37 cellular contexts compared by ENCODE assay signal in the genomic region with DNA sequence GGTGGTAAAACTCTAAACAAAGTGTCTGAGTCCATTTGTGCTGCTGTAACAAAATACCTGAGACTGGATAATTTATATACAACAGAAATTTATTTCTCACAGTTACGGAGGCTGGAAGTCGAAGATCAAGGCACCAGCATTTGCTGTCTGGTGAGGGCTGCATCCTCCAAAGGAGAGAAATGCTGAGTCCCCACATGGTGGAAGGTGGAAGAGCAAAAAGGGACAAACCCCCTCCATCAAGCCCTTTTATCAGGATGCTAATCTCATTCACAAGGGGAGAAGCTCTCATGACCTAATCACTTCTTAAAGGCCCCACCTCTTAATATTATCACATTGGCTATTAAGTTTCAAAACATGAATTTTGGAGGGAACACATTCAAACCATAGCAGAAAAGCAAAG.
"Had no signal": no experiment of that assay in that cellular context is flagged by ENCODE, and none has a peak within 500 bp of the region (broad histone marks: within the 10 kb centered on the region; RNA-seq: fewer than 3 reads in every experiment).

No MANE protein-coding gene starts in this region.

- H3K4me1 Mint-ChIP-seq: activated CD4-positive, alpha-beta memory T cell treated with anti-CD3 and anti-CD28 coated beads, Interleukin-2, amount 10 ng/mL, durations not matched to agents 7 days and 5 days; activated T-helper 17 cell treated with anti-CD3 and anti-CD28 coated beads, Interleukin-2, amount 50 U/mL, for 72 hours; IgD-negative memory B cell; T-cell had no signal

- H3K27me3 Mint-ChIP-seq: activated CD4-positive, alpha-beta memory T cell treated with anti-CD3 and anti-CD28 coated beads, Interleukin-2, amount 10 ng/mL, durations not matched to agents 7 days and 5 days; activated CD8-positive, alpha-beta memory T cell treated with anti-CD3 and anti-CD28 coated beads, Interleukin-2, amount 10 ng/mL, durations not matched to agents 7 days and 5 days; activated T-helper 17 cell treated with anti-CD3 and anti-CD28 coated beads, Interleukin-2, amount 50 U/mL, for 72 hours; IgD-negative memory B cell; T-cell had no signal

- H3K9me3 ChIP-seq: adrenal gland, body of pancreas, breast epithelium, Peyer's patch, SJSA1, SK-N-SH had no signal

- H3K27me3 ChIP-seq: adrenal gland, body of pancreas, breast epithelium, Peyer's patch, SJSA1 had no signal

- H3K27ac ChIP-seq: adrenal gland, body of pancreas, breast epithelium, KMS-11, Peyer's patch, SJSA1, VCaP had no signal

- H3K9me3 Mint-ChIP-seq: activated CD4-positive, alpha-beta memory T cell treated with anti-CD3 and anti-CD28 coated beads, Interleukin-2, amount 10 ng/mL, durations not matched to agents 7 days and 5 days; activated naive CD4-positive, alpha-beta T cell treated with anti-CD3 and anti-CD28 coated beads, Interleukin-2, amount 50 U/mL, for 72 hours; activated T-helper 17 cell treated with anti-CD3 and anti-CD28 coated beads, Interleukin-2, amount 50 U/mL, for 72 hours; IgD-negative memory B cell; T-cell had no signal

- H3K27ac Mint-ChIP-seq: activated CD4-positive, alpha-beta memory T cell treated with anti-CD3 and anti-CD28 coated beads, Interleukin-2, amount 10 ng/mL, durations not matched to agents 7 days and 5 days; activated CD8-positive, alpha-beta memory T cell treated with anti-CD3 and anti-CD28 coated beads, Interleukin-2, amount 10 ng/mL, durations not matched to agents 7 days and 5 days; activated naive CD4-positive, alpha-beta T cell treated with anti-CD3 and anti-CD28 coated beads, Interleukin-2, amount 50 U/mL, for 72 hours; activated T-helper 17 cell treated with anti-CD3 and anti-CD28 coated beads, Interleukin-2, amount 50 U/mL, for 72 hours; IgD-negative memory B cell; T-cell had no signal

- ATAC-seq: activated CD8-positive, alpha-beta memory T cell treated with anti-CD3 and anti-CD28 coated beads, Interleukin-2, amount 10 ng/mL, durations not matched to agents 7 days and 5 days; activated naive CD4-positive, alpha-beta T cell treated with anti-CD3 and anti-CD28 coated beads, Interleukin-2, amount 50 U/mL, for 72 hours; activated T-helper 17 cell treated with anti-CD3 and anti-CD28 coated beads, Interleukin-2, amount 50 U/mL, for 72 hours; body of pancreas; PC-3; T-cell had no signal

- DNase-seq: activated CD4-positive, alpha-beta memory T cell treated with anti-CD3 and anti-CD28 coated beads, Interleukin-2, amount 10 ng/mL, durations not matched to agents 7 days and 5 days; activated CD4-positive, alpha-beta T cell treated with anti-CD3 and anti-CD28 coated beads for 1 hour; activated CD4-positive, alpha-beta T cell treated with anti-CD3 and anti-CD28 coated beads for 48 hours; activated CD4-positive, CD25-positive, alpha-beta regulatory T cell; activated CD8-positive, alpha-beta memory T cell treated with anti-CD3 and anti-CD28 coated beads for 24 hours; activated CD8-positive, alpha-beta memory T cell treated with anti-CD3 and anti-CD28 coated beads, Interleukin-2, amount 10 ng/mL, durations not matched to agents 7 days and 5 days; activated effector memory CD4-positive, alpha-beta T cell treated with anti-CD3 and anti-CD28 coated beads, Interleukin-2, amount 50 U/mL, for 16 hours; activated naive CD4-positive, alpha-beta T cell; activated T-cell treated with anti-CD3 and anti-CD28 coated beads, Interleukin-2, amount 50 U/mL, for 48 hours; adrenal gland; body of pancreas; MM.1S; MV-4-11; NCI-H1092; NCI-H1436 treated with DMSO at 0.1 percent for 48 hours; NCI-H187; NCI-H2029 treated with DMSO at 0.1 percent for 48 hours; NCI-H2107; NCI-H2171; NCI-H510A; NCI-H526; NK-92 treated with Interleukin-12 subunit alpha and Interleukin-12 subunit beta, amount 100 ng/mL, for 24 hours; PC-3; Peyer's patch; RPMI8226; SHP77 treated with DMSO at 0.1 percent for 48 hours; SK-N-SH; T-cell; T-helper 2 cell; T-helper 9 cell had no signal

- H3K4me3 Mint-ChIP-seq: activated CD4-positive, alpha-beta memory T cell treated with anti-CD3 and anti-CD28 coated beads, Interleukin-2, amount 10 ng/mL, durations not matched to agents 7 days and 5 days; activated CD8-positive, alpha-beta memory T cell treated with anti-CD3 and anti-CD28 coated beads, Interleukin-2, amount 10 ng/mL, durations not matched to agents 7 days and 5 days; activated T-helper 17 cell treated with anti-CD3 and anti-CD28 coated beads, Interleukin-2, amount 50 U/mL, for 72 hours; IgD-negative memory B cell; T-cell had no signal
